ENCODE assay signal across 8 cellular contexts in genomic region chr11:1978865-1979473, GRCh38. TPM values are rescaled to one million over a fixed set of nuclear protein-coding genes. Genes with fewer than 3 reads are reported as not detected.
"Had no signal": no experiment of that assay in that cellular context is flagged by ENCODE, and none has a peak within 500 bp of the region (broad histone marks: within the 10 kb centered on the region; RNA-seq: fewer than 3 reads in every experiment).

No MANE protein-coding gene starts in this region.

- ATAC-seq: stimulated activated naive CD8-positive, alpha-beta T cell treated with anti-CD3 and anti-CD28 coated beads, Interleukin-15, Interleukin-2, amounts not matched to agents 100 U/mL and 50 U/mL, for 24 hours had no signal

- H3K27ac ChIP-seq: SK-N-MC had no signal

- DNase-seq: activated B cell treated with CpG ODN at 0.5 μM for 24 hours; activated CD4-positive, alpha-beta T cell treated with anti-CD3 and anti-CD28 coated beads, Interleukin-2, amount 50 U/mL, for 1 hour; dermis blood vessel endothelial cell; stimulated activated CD4-positive, alpha-beta T cell treated with anti-CD3 and anti-CD28 coated beads, Interleukin-2, amount 100 ng/mL, for 24 hours; stimulated activated naive CD8-positive, alpha-beta T cell treated with anti-CD3 and anti-CD28 coated beads, Interleukin-15, Interleukin-2, amounts not matched to agents 100 U/mL and 50 U/mL, for 24 hours had no signal

- H3K4me3 ChIP-seq: SK-N-MC had no signal

RNA-seq across cellular contexts. Expression of gene H19, which starts 18.7 kb away (rescaled TPM):
- total RNA-seq: activated B cell treated with CpG ODN at 0.5 μM for 24 hours; activated T-helper 2 cell treated with anti-CD3 and anti-CD28 coated beads, Interferon-gamma antibody, Interleukin-2, Interleukin-4, amounts not matched to agents 10 μg/mL and 5 μg/mL and 100 μg/mL, durations not matched to agents 14 hours and 24 hours and 36 hours had no signal

RNA-seq across cellular contexts. Expression of gene TNNT3, which starts 59.5 kb away (rescaled TPM):
- total RNA-seq: dermis blood vessel endothelial cell, temporal lobe had no signal
